Comparison of ENCODE assay signal across 8 cellular contexts in the genomic region with DNA sequence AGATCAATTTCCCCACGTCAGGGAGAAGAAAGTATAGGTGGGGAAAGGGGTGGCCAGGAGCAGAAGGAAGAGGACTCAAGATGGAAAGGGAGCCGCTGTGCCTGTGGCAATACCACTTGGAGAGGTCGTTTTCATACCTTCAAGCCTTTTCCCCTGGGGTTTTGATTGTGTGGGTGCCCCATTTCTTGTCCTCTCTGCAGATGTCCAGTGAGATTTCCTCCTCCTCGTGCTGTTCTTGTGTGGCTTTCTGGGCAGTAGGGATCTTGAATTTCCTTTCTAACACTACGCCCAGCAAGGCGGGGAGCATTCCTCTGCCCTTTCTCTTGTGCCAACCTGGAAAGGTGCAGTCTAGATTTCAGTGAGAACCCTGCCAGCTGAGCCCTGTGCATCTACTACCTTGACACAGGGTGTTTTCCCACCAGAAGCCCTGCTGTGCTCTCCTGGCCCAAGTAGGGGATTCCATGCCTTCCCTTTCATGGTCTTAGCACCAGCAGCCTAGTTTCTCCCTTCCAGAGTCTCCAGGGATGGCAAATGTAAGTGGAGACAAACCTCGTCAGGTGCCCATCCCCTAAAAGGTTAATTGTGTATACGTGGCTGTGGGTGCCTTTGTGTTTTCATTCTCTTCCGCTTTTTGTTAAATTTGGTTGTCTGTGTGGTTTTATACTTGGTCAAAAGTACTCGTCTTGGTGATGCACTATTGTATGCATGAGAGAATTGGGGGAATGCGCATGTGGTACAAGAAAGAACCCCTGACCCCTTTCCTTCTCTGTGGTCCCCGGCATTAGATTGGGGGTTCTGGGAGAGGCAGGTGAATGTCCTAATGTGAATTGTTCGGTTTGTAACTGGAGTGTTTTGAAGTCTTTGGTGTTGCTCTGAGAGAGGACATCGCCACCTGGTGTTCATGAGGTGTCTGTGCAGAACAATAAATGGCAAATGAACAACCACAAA.
DNase-seq lines count a peak whose midpoint lies in the region; ATAC-seq, FAIRE-seq and TF ChIP-seq lines count a peak whose summit lies in the region.

No MANE protein-coding gene starts in this region.

- 45 to 47% (median 45%) methylated on average over 14 of the region's 14 CpGs for WGBS in ovary, 3 donors

- intact Hi-C loops in ovary (cut with DNase I) = loop anchor here in 2 of 4 donors (2.0 to 10.0 kb wide), 3 partner anchors 79 to 113 kb away; partner anchors contain the start of gene DTX4 (in 1 of the 2)

- no peaks in the 10 kb centered on the region for H3K27me3 ChIP-seq in ovary

- TF ChIP-seq EP300 in ovary (IDR thresholded peaks at IDR 0.05) = no peak

- H3K36me3 ChIP-seq in ovary = no peaks in the 10 kb centered on the region

- FAIRE-seq in frontal cortex (lab: Jason Lieb, UNC) = no peak

- DNase-seq in COLO829 (ENCODE audit: low spot score) (peak; percentile 59), GM19240 (ENCODE audit: insufficient read length, low spot score) (peak; percentile 43), NCI-H748 (lab: John Stamatoyannopoulos, UW; ENCODE audit: unreplicated experiment) (peak; percentile 55), activated T-cell treated with anti-CD3 and anti-CD28 coated beads for 4 hours (peak; percentile 24), fibroblast of the aortic adventitia (ENCODE audit: low read depth) (peak; percentile 62), ovary (peak in 2 of 5 donors; percentile 33 to 57), frontal cortex (ENCODE audit: low spot score in 2 of 2) (no peak)

- no peaks in the 10 kb centered on the region for H3K4me1 ChIP-seq in ovary (ENCODE audit: insufficient read depth)

- no peaks in the 10 kb centered on the region for H3K9me3 ChIP-seq in ovary

- peak; percentile 75 for ATAC-seq in HG03196 (IDR thresholded peaks at IDR 0.05; ENCODE audit: unreplicated experiment)

- no peak for TF ChIP-seq POLR2A in ovary (IDR thresholded peaks at IDR 0.05)

- TF ChIP-seq CTCF in fibroblast of the aortic adventitia (IDR thresholded peaks at IDR 0.05; ENCODE audit: insufficient read depth, low read length) (peak; percentile 85), ovary (IDR thresholded peaks at IDR 0.05) (peak; percentile 59 to 75 (median 70))

- no peak overlapping the region for H3K27ac ChIP-seq in ovary

- H3K4me3 ChIP-seq in fibroblast of the aortic adventitia (ENCODE audit: low read depth, low read length) (no peak overlapping the region), ovary (no peak overlapping the region)

Comparison
In these comparisons a context has a peak if more than half of its experiments do, and no peak if none do; other contexts are left out.
1. DNase-seq: peak in COLO829 (single experiment), GM19240 (single experiment), NCI-H748 (single experiment), activated T-cell treated with anti-CD3 and anti-CD28 coated beads for 4 hours (single experiment) and fibroblast of the aortic adventitia (single experiment); none in frontal cortex (0 of 2).